In the genomic region with DNA sequence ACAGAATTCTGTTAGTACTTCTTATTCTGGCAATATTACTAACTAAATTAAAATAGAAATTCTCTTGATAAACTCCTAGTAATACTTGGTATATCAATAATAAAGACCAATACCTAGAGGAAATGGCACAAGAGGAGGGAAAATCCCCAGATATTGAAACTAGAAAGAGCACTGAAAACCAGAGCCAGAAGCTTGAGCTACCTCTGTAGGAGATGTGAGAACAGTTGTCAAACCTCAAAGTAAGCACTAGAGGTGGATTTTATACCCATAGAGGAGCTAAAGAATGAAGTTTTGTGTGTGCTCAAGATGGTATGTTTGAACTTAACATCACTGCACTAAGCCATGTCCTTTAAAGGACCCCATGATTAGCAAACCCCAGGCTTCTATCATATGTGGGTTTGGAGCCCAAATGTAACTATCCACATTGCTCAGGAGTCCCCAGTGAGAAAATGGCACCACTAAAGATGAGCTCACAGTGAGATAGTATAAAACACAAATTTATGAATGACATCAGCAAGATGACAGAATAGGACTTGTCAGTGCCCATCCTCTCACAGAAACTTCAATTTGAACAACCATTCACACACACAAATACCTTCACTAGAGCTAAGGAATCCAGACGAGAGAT, we compare ENCODE assay signal across 14 cellular contexts.
DNase-seq lines count a peak whose midpoint lies in the region; ATAC-seq and TF ChIP-seq lines count a peak whose summit lies in the region.
"Had no signal": no experiment of that assay in that cellular context is flagged by ENCODE, and none has a peak within 500 bp of the region (broad histone marks: within the 10 kb centered on the region; RNA-seq: fewer than 3 reads in every experiment).

No MANE protein-coding gene starts in this region.

- no peaks in the 10 kb centered on the region for H3K36me3 ChIP-seq in vagina
- H3K36me3 ChIP-seq: right atrium auricular region had no signal

- no peaks in the 10 kb centered on the region for H3K4me1 ChIP-seq in vagina
- H3K4me1 ChIP-seq: A549, foreskin keratinocyte had no signal

- no peak for TF ChIP-seq POLR2A in vagina (IDR thresholded peaks at IDR 0.05)

- H3K27ac ChIP-seq in vagina = no peak overlapping the region
- H3K27ac ChIP-seq: A549, foreskin keratinocyte, HL-60, right atrium auricular region, VCaP had no signal

- peak; percentile 24 for DNase-seq in GM12865 (ENCODE audit: low read depth)
- DNase-seq in midbrain (lab: John Stamatoyannopoulos, UW) = no peak
- DNase-seq in NCI-H1092 (lab: John Stamatoyannopoulos, UW) = no peak
- DNase-seq in vagina (ENCODE audit: extremely low spot score in 2 of 2) = no peak
- DNase-seq: activated CD8-positive, alpha-beta memory T cell treated with anti-CD3 and anti-CD28 coated beads, Interleukin-2, amount 50 U/mL, for 48 hours; foreskin keratinocyte had no signal

- H3K27me3 ChIP-seq in vagina = no peaks in the 10 kb centered on the region
- H3K27me3 ChIP-seq: foreskin keratinocyte, right atrium auricular region had no signal

- intact Hi-C loops in vagina (cut with DNase I) = no loop called here

- H3K4me3 ChIP-seq in GM12865 (ENCODE audit: low read depth, low read length) (no peak overlapping the region), vagina (no peak overlapping the region)
- H3K4me3 ChIP-seq: A549, right atrium auricular region had no signal

- TF ChIP-seq CTCF in GM12865 (IDR thresholded peaks at IDR 0.05; ENCODE audit: insufficient read depth, low read depth, low read length, missing control alignments) (no peak), vagina (IDR thresholded peaks at IDR 0.05) (no peak)

- no peaks in the 10 kb centered on the region for H3K9me3 ChIP-seq in vagina
- H3K9me3 ChIP-seq: A549, right atrium auricular region had no signal

- ATAC-seq in GM19324 (IDR thresholded peaks at IDR 0.05; ENCODE audit: low FRiP score, unreplicated experiment) = peak; percentile 72
- ATAC-seq in GM21825 (IDR thresholded peaks at IDR 0.05; ENCODE audit: unreplicated experiment) = peak; percentile 93
- peak; percentile 72 for ATAC-seq in HG03139 (IDR thresholded peaks at IDR 0.05; ENCODE audit: unreplicated experiment)
- ATAC-seq in activated CD4-positive, CD25-positive, alpha-beta regulatory T cell treated with anti-CD3 and anti-CD28 coated beads, Interleukin-2, amount 50 U/mL, for 24 hours = no peak
- ATAC-seq: A549, foreskin keratinocyte had no signal

Comparison
In these comparisons a context has a peak if more than half of its experiments do, and no peak if none do; other contexts are left out.
1. ATAC-seq: peak in GM19324 (single experiment), GM21825 (single experiment) and HG03139 (single experiment); none in activated CD4-positive, CD25-positive, alpha-beta regulatory T cell treated with anti-CD3 and anti-CD28 coated beads, Interleukin-2, amount 50 U/mL, for 24 hours (0 of 2).